In the genomic region with DNA sequence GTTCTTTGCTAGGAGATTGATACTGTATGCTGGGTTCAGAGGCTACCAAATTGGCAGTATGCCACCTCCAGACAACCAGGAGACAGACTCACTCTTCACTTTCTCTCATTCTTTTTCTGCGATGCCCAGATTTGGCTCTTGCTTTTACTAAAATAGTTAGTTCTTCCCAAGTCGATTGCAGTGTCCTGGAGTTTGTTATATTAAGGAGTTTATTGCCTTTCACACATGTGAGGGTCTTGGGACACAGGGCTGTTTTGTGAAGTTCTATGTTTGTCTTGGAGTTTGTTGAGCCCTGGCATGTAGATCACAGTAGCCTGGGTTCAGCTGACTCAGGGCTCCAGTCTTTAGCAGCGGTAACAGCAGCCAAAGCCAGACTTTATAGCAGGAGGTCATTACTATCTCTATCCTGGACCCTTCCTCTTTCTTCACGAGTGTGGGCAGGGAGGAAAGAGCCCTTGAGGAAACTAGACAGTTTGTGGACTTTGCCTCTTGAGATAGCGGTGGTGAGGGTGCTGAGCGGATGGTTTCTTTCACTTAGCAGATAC, we compare ENCODE assay signal across 8 cellular contexts. TPM values are rescaled to one million over a fixed set of nuclear protein-coding genes. Genes with fewer than 3 reads are reported as not detected.
DNase-seq lines count a peak whose midpoint lies in the region; ATAC-seq and TF ChIP-seq lines count a peak whose summit lies in the region.

No MANE protein-coding gene starts in this region.

- intact Hi-C loops in activated CD8-positive, alpha-beta T cell treated with anti-CD3 and anti-CD28 coated beads for 36 hours (cut with micrococcal nuclease) = no loop called here

- H3K9ac ChIP-seq in iPS-20b (ENCODE audit: low read depth, low read length) = peak overlapping the region; percentile 91; the same call in 1 of the 2 replicates

- peak overlapping the region; percentile 66 for H3K27ac Mint-ChIP-seq in activated CD8-positive, alpha-beta T cell treated with anti-CD3 and anti-CD28 coated beads for 36 hours
- H3K27ac Mint-ChIP-seq in stimulated activated naive B cell treated with anti-CD40 and anti-IgM and Interleukin-4, amounts not matched to agents 10 μg/mL and 1 μg/mL and 100 μg/mL, for 72 hours = peak overlapping the region; percentile 37

- peaks cover 12% of the 10 kb centered on the region for H3K36me3 Mint-ChIP-seq in activated CD8-positive, alpha-beta T cell treated with anti-CD3 and anti-CD28 coated beads for 36 hours (ENCODE audit: low read depth)
- H3K36me3 Mint-ChIP-seq in stimulated activated naive B cell treated with anti-CD40 and anti-IgM and Interleukin-4, amounts not matched to agents 10 μg/mL and 1 μg/mL and 100 μg/mL, for 72 hours = peaks cover 13 to 15% of the 10 kb centered on the region in 2 donors

- H3K27me3 ChIP-seq in iPS-20b (ENCODE audit: insufficient read depth, low read length) = no peaks in the 10 kb centered on the region

- no peaks in the 10 kb centered on the region for H3K27me3 Mint-ChIP-seq in activated CD8-positive, alpha-beta T cell treated with anti-CD3 and anti-CD28 coated beads for 36 hours
- H3K27me3 Mint-ChIP-seq in stimulated activated naive B cell treated with anti-CD40 and anti-IgM and Interleukin-4, amounts not matched to agents 10 μg/mL and 1 μg/mL and 100 μg/mL, for 72 hours = no peaks in the 10 kb centered on the region

- POLR2A ChIA-PET in HEK293 (lab: Yijun Ruan, JAX) = no interaction called here
- POLR2A ChIA-PET in activated CD8-positive, alpha-beta T cell treated with anti-CD3 and anti-CD28 coated beads for 36 hours (lab: Charles Lee) = interaction anchor here (1.2 to 1.5 kb wide), 2 partner anchors 12 to 21 kb away, joined by 3 to 5 read pairs; no protein-coding TSS in a partner anchor

- TF ChIP-seq CTCF in AG09309 (IDR thresholded peaks at IDR 0.05; ENCODE audit: control insufficient read depth, insufficient read depth, low read depth, low read length, missing control alignments) (no peak), HEK293 (tag by site-specific recombination; IDR thresholded peaks at IDR 0.05) (no peak)
- TF ChIP-seq CTCF in activated CD8-positive, alpha-beta T cell treated with anti-CD3 and anti-CD28 coated beads for 36 hours (IDR thresholded peaks at IDR 0.05) = no peak

- peak overlapping the region; percentile 92 for H3K4me3 Mint-ChIP-seq in activated CD8-positive, alpha-beta T cell treated with anti-CD3 and anti-CD28 coated beads for 36 hours
- H3K4me3 Mint-ChIP-seq in stimulated activated naive B cell treated with anti-CD40 and anti-IgM and Interleukin-4, amounts not matched to agents 10 μg/mL and 1 μg/mL and 100 μg/mL, for 72 hours = peak overlapping the region; percentile 89 to 96

- H3K4me1 Mint-ChIP-seq in activated CD8-positive, alpha-beta T cell treated with anti-CD3 and anti-CD28 coated beads for 36 hours (ENCODE audit: low read depth) = peaks cover 47% of the 10 kb centered on the region
- peaks cover 32 to 66% of the 10 kb centered on the region in 2 donors for H3K4me1 Mint-ChIP-seq in stimulated activated naive B cell treated with anti-CD40 and anti-IgM and Interleukin-4, amounts not matched to agents 10 μg/mL and 1 μg/mL and 100 μg/mL, for 72 hours

- CTCF ChIA-PET in HEK293 (lab: Yijun Ruan, JAX) = interaction anchor here (0.6 to 2.0 kb wide), 5 partner anchors 23 to 386 kb away, joined by 3 to 5 read pairs (median 4); no protein-coding TSS in a partner anchor
- CTCF ChIA-PET in activated CD8-positive, alpha-beta T cell treated with anti-CD3 and anti-CD28 coated beads for 36 hours (lab: Charles Lee) = interaction anchor here (0.9 to 6.4 kb wide), 5 partner anchors 9 to 192 kb away, joined by 3 to 45 read pairs (median 6); partner anchors contain the start of genes CABP1 and POP5

- H3K4me1 ChIP-seq in HEK293 (ENCODE audit: control insufficient read depth, insufficient read depth, low read length) = peaks cover 14% of the 10 kb centered on the region
- H3K4me1 ChIP-seq in iPS-20b (ENCODE audit: insufficient read depth, low read length) = peaks cover 48% of the 10 kb centered on the region

- H3K9me3 Mint-ChIP-seq in activated CD8-positive, alpha-beta T cell treated with anti-CD3 and anti-CD28 coated beads for 36 hours = no peaks in the 10 kb centered on the region
- H3K9me3 Mint-ChIP-seq in stimulated activated naive B cell treated with anti-CD40 and anti-IgM and Interleukin-4, amounts not matched to agents 10 μg/mL and 1 μg/mL and 100 μg/mL, for 72 hours = peaks cover 0 to 2% of the 10 kb centered on the region in 2 donors

- no peak for DNase-seq in AG09309 (ENCODE audit: low read depth)
- no peak for DNase-seq in activated CD8-positive, alpha-beta T cell treated with anti-CD3 and anti-CD28 coated beads for 36 hours
- no peak for DNase-seq in stimulated activated naive B cell treated with anti-CD40 and anti-IgM and Interleukin-4, amounts not matched to agents 10 μg/mL and 1 μg/mL and 100 μg/mL, for 72 hours
- DNase-seq in NK-92 treated with Interleukin-12 subunit alpha and Interleukin-12 subunit beta, amount 100 ng/mL, for 24 hours (lab: John Stamatoyannopoulos, UW) = no peak
- DNase-seq in germinal center (ENCODE audit: low spot score) = no peak
- no peak for DNase-seq in glomerular visceral epithelial cell (ENCODE audit: extremely low spot score)

- H3K9me3 ChIP-seq in HEK293 (ENCODE audit: control insufficient read depth, insufficient read depth, low read depth, low read length) = no peaks in the 10 kb centered on the region
- H3K9me3 ChIP-seq in iPS-20b (ENCODE audit: insufficient read depth, low read depth, low read length) = no peaks in the 10 kb centered on the region

- H3K4me3 ChIP-seq in AG09309 (ENCODE audit: control insufficient read depth, low read depth, low read length) (peak overlapping the region; percentile 81), HEK293 (ENCODE audit: low read depth, low read length) (peak overlapping the region; percentile 81), iPS-20b (ENCODE audit: low read length) (peak overlapping the region; percentile 88)

- H3K36me3 ChIP-seq in HEK293 (ENCODE audit: control insufficient read depth in 2 of 2, insufficient read depth in 1 of 2, low read length in 2 of 2) (peaks cover 0 to 7% of the 10 kb centered on the region in 2 experiments; a peak in 1 of 3 replicates), iPS-20b (ENCODE audit: insufficient read depth, low read depth, low read length) (0 out of 2 replicates have a peak, but pooled peaks cover 3% of the 10 kb centered on the region)

- no peak for ATAC-seq in activated CD8-positive, alpha-beta T cell treated with anti-CD3 and anti-CD28 coated beads for 36 hours
- ATAC-seq in stimulated activated naive B cell treated with anti-CD40 and anti-IgM and Interleukin-4, amounts not matched to agents 10 μg/mL and 1 μg/mL and 100 μg/mL, for 72 hours (replicated peaks) = no peak

- H3K27ac ChIP-seq in HEK293 (ENCODE audit: extremely low read depth, low read depth, low read length) = no peak overlapping the region
- H3K27ac ChIP-seq in iPS-20b (ENCODE audit: low read length) = no peak overlapping the region

TF ChIP-seq in HEK293, 187 proteins besides CTCF, POLR2A, EP300 and RAD21:
- TF ChIP-seq ZNF600 (tag by site-specific recombination; IDR thresholded peaks at IDR 0.05) (peak; percentile 34; the same call in 1 of the 2 replicates), PRDM1 (tag by site-specific recombination; IDR thresholded peaks at IDR 0.05) (peak; percentile 58; the same call in 1 of the 2 replicates), ZNF704 (tag by site-specific recombination; IDR thresholded peaks at IDR 0.05) (no peak), ZNF664 (tag by site-specific recombination; IDR thresholded peaks at IDR 0.05) (no peak), ZFP3 (tag by site-specific recombination; IDR thresholded peaks at IDR 0.05; ENCODE audit: low read depth) (no peak), OSR2 (tag by site-specific recombination; IDR thresholded peaks at IDR 0.05) (peak; percentile 32; the same call in 1 of the 2 replicates)

RNA-seq across cellular contexts. Expression of gene MLEC, which starts 1.6 kb away (rescaled TPM):
- 10 to 100 TPM; 79.2 to 79.4 TPM for total RNA-seq in activated CD8-positive, alpha-beta T cell treated with anti-CD3 and anti-CD28 coated beads for 36 hours

RNA-seq across cellular contexts. Expression of gene UNC119B, which starts 21.7 kb away (rescaled TPM):
- total RNA-seq in activated CD8-positive, alpha-beta T cell treated with anti-CD3 and anti-CD28 coated beads for 36 hours = 10 to 100 TPM; 23.8 to 24.3 TPM

RNA-seq across cellular contexts. Expression of gene ACADS, which starts 37.0 kb away (rescaled TPM):
- total RNA-seq in activated CD8-positive, alpha-beta T cell treated with anti-CD3 and anti-CD28 coated beads for 36 hours = 10 to 100 TPM; 17.4 to 18.1 TPM

RNA-seq across cellular contexts. Expression of gene CABP1, which starts 48.2 kb away (rescaled TPM):
- total RNA-seq in activated CD8-positive, alpha-beta T cell treated with anti-CD3 and anti-CD28 coated beads for 36 hours = 1 to 10 TPM in 1 of 2 experiments, under 1 TPM in 1; 0.50 to 1.1 TPM
